Comparison of ENCODE assay signal across 38 cellular contexts in genomic region chr7:27247000-27247399, GRCh38. TPM values are rescaled to one million over a fixed set of nuclear protein-coding genes. Genes with fewer than 3 reads are reported as not detected.
"Had no signal": no experiment of that assay in that cellular context is flagged by ENCODE, and none has a peak within 500 bp of the region (broad histone marks: within the 10 kb centered on the region; RNA-seq: fewer than 3 reads in every experiment).

No MANE protein-coding gene starts in this region.

- H3K4me3 ChIP-seq: adrenal gland, gastroesophageal sphincter, transverse colon, uterus had no signal

- ATAC-seq: activated CD4-positive, CD25-positive, alpha-beta regulatory T cell treated with anti-CD3 and anti-CD28 coated beads, Interleukin-2, amount 50 U/mL, for 24 hours; effector memory CD8-positive, alpha-beta T cell; gastroesophageal sphincter; naive thymus-derived CD4-positive, alpha-beta T cell had no signal

- DNase-seq: activated CD4-positive, alpha-beta T cell treated with anti-CD3 and anti-CD28 coated beads for 48 hours; activated CD4-positive, alpha-beta T cell treated with anti-CD3 and anti-CD28 coated beads, Interleukin-2, amount 50 U/mL, for 48 hours; activated CD8-positive, alpha-beta memory T cell treated with anti-CD3 and anti-CD28 coated beads for 24 hours; activated effector memory CD4-positive, alpha-beta T cell treated with anti-CD3 and anti-CD28 coated beads, Interleukin-2, amount 50 U/mL, for 16 hours; activated naive CD4-positive, alpha-beta T cell treated with anti-CD3 and anti-CD28 coated beads for 36 hours; activated naive CD8-positive, alpha-beta T cell treated with anti-CD3 and anti-CD28 coated beads for 36 hours; adrenal gland; dorsolateral prefrontal cortex; effector memory CD8-positive, alpha-beta T cell; head of caudate nucleus; hippocampal formation; immature natural killer cell; kidney; midbrain; naive thymus-derived CD4-positive, alpha-beta T cell; right cardiac atrium; stimulated activated CD4-positive, alpha-beta T cell treated with anti-CD3 and anti-CD28 coated beads, Interleukin-2, amount 100 ng/mL, for 48 hours; stimulated activated naive CD4-positive, alpha-beta T cell treated with Interleukin-2 at 50 U/mL for 16 hours; T-helper 9 cell; testis; transverse colon; uterus had no signal

- H3K4me3 Mint-ChIP-seq: activated naive CD4-positive, alpha-beta T cell treated with anti-CD3 and anti-CD28 coated beads for 36 hours; activated naive CD8-positive, alpha-beta T cell treated with anti-CD3 and anti-CD28 coated beads for 36 hours; immature natural killer cell had no signal

- H3K27ac Mint-ChIP-seq: activated naive CD4-positive, alpha-beta T cell treated with anti-CD3 and anti-CD28 coated beads for 36 hours; activated naive CD8-positive, alpha-beta T cell treated with anti-CD3 and anti-CD28 coated beads for 36 hours; effector memory CD8-positive, alpha-beta T cell; immature natural killer cell had no signal

- H3K27ac ChIP-seq: adrenal gland, ascending aorta, cardiac muscle cell, coronary artery, dorsolateral prefrontal cortex, gastroesophageal sphincter, testis, transverse colon, uterus, VCaP had no signal

- H3K27me3 ChIP-seq: testis had no signal

- H3K9me3 Mint-ChIP-seq: activated naive CD4-positive, alpha-beta T cell treated with anti-CD3 and anti-CD28 coated beads for 36 hours; activated naive CD8-positive, alpha-beta T cell treated with anti-CD3 and anti-CD28 coated beads for 36 hours; effector memory CD8-positive, alpha-beta T cell had no signal

- H3K36me3 Mint-ChIP-seq: activated naive CD8-positive, alpha-beta T cell treated with anti-CD3 and anti-CD28 coated beads for 36 hours; brain had no signal

RNA-seq across cellular contexts. Expression of gene EVX1, which starts 4.4 kb away (rescaled TPM):
- total RNA-seq: activated naive CD4-positive, alpha-beta T cell treated with anti-CD3 and anti-CD28 coated beads for 36 hours; activated naive CD8-positive, alpha-beta T cell treated with anti-CD3 and anti-CD28 coated beads for 36 hours; ascending aorta; cardiac muscle cell; cerebellum; endothelial cell of umbilical vein; fibroblast of lung; fibroblast of villous mesenchyme; gastroesophageal sphincter; kidney; lower leg skin; omental fat pad; pulmonary artery endothelial cell; right cardiac atrium; T-helper 1 cell treated with Interleukin-12 subunit alpha and Interleukin-12 subunit beta and Interleukin-4 antibody, amounts not matched to agents 30 ng/mL and 1 ng/mL, for 36 hours had no signal
- polyA plus RNA-seq: cardiac muscle cell; endothelial cell of umbilical vein; esophagus; fibroblast of lung; immature natural killer cell; naive thymus-derived CD4-positive, alpha-beta T cell had no signal

RNA-seq across cellular contexts. Expression of gene HOXA13, which starts 47.1 kb away (rescaled TPM):
- total RNA-seq: activated naive CD4-positive, alpha-beta T cell treated with anti-CD3 and anti-CD28 coated beads for 36 hours; activated naive CD8-positive, alpha-beta T cell treated with anti-CD3 and anti-CD28 coated beads for 36 hours; ascending aorta; cardiac muscle cell; cerebellum; fibroblast of lung; naive thymus-derived CD4-positive, alpha-beta T cell; omental fat pad; pulmonary artery endothelial cell; right cardiac atrium; T-helper 1 cell treated with Interleukin-12 subunit alpha and Interleukin-12 subunit beta and Interleukin-4 antibody, amounts not matched to agents 30 ng/mL and 1 ng/mL, for 36 hours; testis had no signal
- polyA plus RNA-seq: cardiac muscle cell; endothelial cell of umbilical vein; esophagus; fibroblast of lung; immature natural killer cell; naive thymus-derived CD4-positive, alpha-beta T cell; right cardiac atrium had no signal
